In genomic region chr9:136991993-136992818, GRCh38 we compare ENCODE assay signal across 8 cellular contexts. TPM values are rescaled to one million over a fixed set of nuclear protein-coding genes. Genes with fewer than 3 reads are reported as not detected.
A peak's percentile ranks its signal among the peaks of the same experiment; 100 is the strongest.
DNase-seq lines count a peak whose midpoint lies in the region; ATAC-seq and TF ChIP-seq lines count a peak whose summit lies in the region.

Gene PAXX (plus strand): TSS chr9:136992422. CDS start chr9:136992444, 22 bp downstream.

- no peaks in the 10 kb centered on the region for H3K9me3 Mint-ChIP-seq in Calu3 (ENCODE audit: low read depth, unreplicated experiment)

- peak within 1 kb of the TSS; percentile 29 to 61 for H3K9ac ChIP-seq in mucosa of rectum (ENCODE audit: low read depth in 1 of 2, low read length in 2 of 2)

- no peaks in the 10 kb centered on the region for H3K9me3 ChIP-seq in mucosa of rectum (ENCODE audit: control insufficient read depth in 2 of 2, low read length in 2 of 2)

- TF ChIP-seq CTCF in Calu3 (IDR thresholded peaks at IDR 0.05; ENCODE audit: unreplicated experiment) (no peak), epithelial cell of proximal tubule (conservative IDR thresholded peaks at IDR 0.05; ENCODE audit: low read depth, low read length) (no peak)

- H3K4me3 Mint-ChIP-seq in Calu3 (ENCODE audit: low read depth, unreplicated experiment): peak within 1 kb of the TSS; percentile 82

- H3K36me3 Mint-ChIP-seq in Calu3 (ENCODE audit: insufficient read depth, unreplicated experiment): peaks cover 28% of the 10 kb centered on the region

- CTCF ChIA-PET in Calu3 (lab: Charles Lee): interaction anchor here (0.5 to 2.3 kb wide), 7 partner anchors 16 to 193 kb away, joined by 3 to 15 read pairs (median 3); no protein-coding TSS in a partner anchor

- H3K36me3 ChIP-seq in mucosa of rectum (ENCODE audit: control insufficient read depth in 2 of 2, insufficient read depth in 2 of 2, low read length in 2 of 2): no peaks in the 10 kb centered on the region

- peaks cover 21 to 24% of the 10 kb centered on the region in 2 donors for H3K4me1 ChIP-seq in mucosa of rectum (ENCODE audit: control insufficient read depth in 2 of 2, insufficient read depth in 2 of 2, low read length in 2 of 2)

- no peak within 1 kb of the TSS for H3K27ac Mint-ChIP-seq in Calu3 (ENCODE audit: unreplicated experiment)

- intact Hi-C loops in Calu3 (cut with micrococcal nuclease; ENCODE audit: unreplicated experiment): no loop called here

- no peaks in the 10 kb centered on the region for H3K27me3 ChIP-seq in mucosa of rectum (ENCODE audit: control insufficient read depth in 2 of 2, insufficient read depth in 2 of 2, low read length in 2 of 2)

- no peaks in the 10 kb centered on the region for H3K4me1 Mint-ChIP-seq in Calu3 (ENCODE audit: low read depth, unreplicated experiment)

- ATAC-seq in GM21367 (IDR thresholded peaks at IDR 0.05; ENCODE audit: unreplicated experiment): peak; percentile 66

- DNase-seq in Calu3 (peak; percentile 93), HUDEP-2 (lab: John Stamatoyannopoulos, UW; ENCODE audit: unreplicated experiment in 76 of 76) (peak in 74 of 76 experiments; percentile 24 to 94 (median 82)), OCI-M1 (lab: John Stamatoyannopoulos, UW) (peak; percentile 93), activated T-cell treated with anti-CD3 and anti-CD28 coated beads for 4 hours (peak; percentile 90), epithelial cell of proximal tubule (ENCODE audit: low read depth) (peak; percentile 23)
- peak; percentile 82 to 87 for DNase-seq in stimulated activated CD8-positive, alpha-beta memory T cell treated with anti-CD3 and anti-CD28 coated beads, Interleukin-4, amount 100 ng/mL, for 4 hours (ENCODE audit: low read depth in 2 of 2, low spot score in 1 of 2)

- TSS peak; percentile 88 for BruUV-seq in Calu3 (replicated peaks; lab: Mats Ljungman, UMichigan)

- H3K4me3 ChIP-seq in epithelial cell of proximal tubule (ENCODE audit: low read depth, low read length): peak within 1 kb of the TSS; percentile 84
- H3K4me3 ChIP-seq in mucosa of rectum (ENCODE audit: low read length in 2 of 2): peak within 1 kb of the TSS; percentile 66 to 82

- H3K27me3 Mint-ChIP-seq in Calu3 (ENCODE audit: unreplicated experiment): peaks cover 21% of the 10 kb centered on the region

- H3K27ac ChIP-seq in mucosa of rectum (ENCODE audit: low read depth in 2 of 2, low read length in 2 of 2): peak within 1 kb of the TSS; percentile 89 to 92

RNA-seq across cellular contexts. Expression of gene PAXX, which starts in this region (rescaled TPM):
- total RNA-seq in Calu3 (2022): 38.3 and 43.7 TPM in 2 replicates
- 70.1 and 81.7 TPM in 2 replicates for total RNA-seq in epithelial cell of proximal tubule

Comparison
In these comparisons a context has a peak if more than half of its experiments do, and no peak if none do; other contexts are left out.
1. Peak in every context shown above with its lines: DNase-seq, ATAC-seq, H3K4me3 ChIP-seq and H3K27ac ChIP-seq.
2. DNase-seq: peak in every context shown above with its lines; median percentile 93 in Calu3; 93 in OCI-M1; 90 in activated T-cell treated with anti-CD3 and anti-CD28 coated beads for 4 hours; 84 in stimulated activated CD8-positive, alpha-beta memory T cell treated with anti-CD3 and anti-CD28 coated beads, Interleukin-4, amount 100 ng/mL, for 4 hours; 82 in HUDEP-2; 23 in epithelial cell of proximal tubule.